Comparison of ENCODE assay signal across 1 cellular context in the genomic region with DNA sequence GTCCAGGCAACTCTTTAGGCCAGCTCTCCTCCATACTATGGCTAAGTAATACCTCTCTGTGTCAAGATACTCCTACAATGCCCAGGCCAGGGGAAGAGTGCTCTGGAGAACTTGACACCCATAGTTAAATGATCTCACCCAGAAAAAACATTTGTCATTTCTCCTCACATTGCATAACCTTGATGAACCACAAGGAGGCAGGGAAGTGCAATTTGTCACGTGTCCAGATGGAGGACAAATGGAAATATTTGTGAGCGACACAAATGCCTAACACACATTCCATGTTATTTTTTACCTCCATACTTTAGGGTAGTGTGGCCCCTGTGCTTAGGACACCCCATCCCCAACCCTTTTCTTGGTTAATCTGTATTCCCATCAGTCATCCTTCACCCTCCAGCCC.
TF ChIP-seq lines count a peak whose summit lies in the region.

No MANE protein-coding gene starts in this region.

TF ChIP-seq in GM23338, 12 proteins besides CTCF, POLR2A, EP300 and RAD21 (continued from another document):
- TF ChIP-seq, protein P1, sequence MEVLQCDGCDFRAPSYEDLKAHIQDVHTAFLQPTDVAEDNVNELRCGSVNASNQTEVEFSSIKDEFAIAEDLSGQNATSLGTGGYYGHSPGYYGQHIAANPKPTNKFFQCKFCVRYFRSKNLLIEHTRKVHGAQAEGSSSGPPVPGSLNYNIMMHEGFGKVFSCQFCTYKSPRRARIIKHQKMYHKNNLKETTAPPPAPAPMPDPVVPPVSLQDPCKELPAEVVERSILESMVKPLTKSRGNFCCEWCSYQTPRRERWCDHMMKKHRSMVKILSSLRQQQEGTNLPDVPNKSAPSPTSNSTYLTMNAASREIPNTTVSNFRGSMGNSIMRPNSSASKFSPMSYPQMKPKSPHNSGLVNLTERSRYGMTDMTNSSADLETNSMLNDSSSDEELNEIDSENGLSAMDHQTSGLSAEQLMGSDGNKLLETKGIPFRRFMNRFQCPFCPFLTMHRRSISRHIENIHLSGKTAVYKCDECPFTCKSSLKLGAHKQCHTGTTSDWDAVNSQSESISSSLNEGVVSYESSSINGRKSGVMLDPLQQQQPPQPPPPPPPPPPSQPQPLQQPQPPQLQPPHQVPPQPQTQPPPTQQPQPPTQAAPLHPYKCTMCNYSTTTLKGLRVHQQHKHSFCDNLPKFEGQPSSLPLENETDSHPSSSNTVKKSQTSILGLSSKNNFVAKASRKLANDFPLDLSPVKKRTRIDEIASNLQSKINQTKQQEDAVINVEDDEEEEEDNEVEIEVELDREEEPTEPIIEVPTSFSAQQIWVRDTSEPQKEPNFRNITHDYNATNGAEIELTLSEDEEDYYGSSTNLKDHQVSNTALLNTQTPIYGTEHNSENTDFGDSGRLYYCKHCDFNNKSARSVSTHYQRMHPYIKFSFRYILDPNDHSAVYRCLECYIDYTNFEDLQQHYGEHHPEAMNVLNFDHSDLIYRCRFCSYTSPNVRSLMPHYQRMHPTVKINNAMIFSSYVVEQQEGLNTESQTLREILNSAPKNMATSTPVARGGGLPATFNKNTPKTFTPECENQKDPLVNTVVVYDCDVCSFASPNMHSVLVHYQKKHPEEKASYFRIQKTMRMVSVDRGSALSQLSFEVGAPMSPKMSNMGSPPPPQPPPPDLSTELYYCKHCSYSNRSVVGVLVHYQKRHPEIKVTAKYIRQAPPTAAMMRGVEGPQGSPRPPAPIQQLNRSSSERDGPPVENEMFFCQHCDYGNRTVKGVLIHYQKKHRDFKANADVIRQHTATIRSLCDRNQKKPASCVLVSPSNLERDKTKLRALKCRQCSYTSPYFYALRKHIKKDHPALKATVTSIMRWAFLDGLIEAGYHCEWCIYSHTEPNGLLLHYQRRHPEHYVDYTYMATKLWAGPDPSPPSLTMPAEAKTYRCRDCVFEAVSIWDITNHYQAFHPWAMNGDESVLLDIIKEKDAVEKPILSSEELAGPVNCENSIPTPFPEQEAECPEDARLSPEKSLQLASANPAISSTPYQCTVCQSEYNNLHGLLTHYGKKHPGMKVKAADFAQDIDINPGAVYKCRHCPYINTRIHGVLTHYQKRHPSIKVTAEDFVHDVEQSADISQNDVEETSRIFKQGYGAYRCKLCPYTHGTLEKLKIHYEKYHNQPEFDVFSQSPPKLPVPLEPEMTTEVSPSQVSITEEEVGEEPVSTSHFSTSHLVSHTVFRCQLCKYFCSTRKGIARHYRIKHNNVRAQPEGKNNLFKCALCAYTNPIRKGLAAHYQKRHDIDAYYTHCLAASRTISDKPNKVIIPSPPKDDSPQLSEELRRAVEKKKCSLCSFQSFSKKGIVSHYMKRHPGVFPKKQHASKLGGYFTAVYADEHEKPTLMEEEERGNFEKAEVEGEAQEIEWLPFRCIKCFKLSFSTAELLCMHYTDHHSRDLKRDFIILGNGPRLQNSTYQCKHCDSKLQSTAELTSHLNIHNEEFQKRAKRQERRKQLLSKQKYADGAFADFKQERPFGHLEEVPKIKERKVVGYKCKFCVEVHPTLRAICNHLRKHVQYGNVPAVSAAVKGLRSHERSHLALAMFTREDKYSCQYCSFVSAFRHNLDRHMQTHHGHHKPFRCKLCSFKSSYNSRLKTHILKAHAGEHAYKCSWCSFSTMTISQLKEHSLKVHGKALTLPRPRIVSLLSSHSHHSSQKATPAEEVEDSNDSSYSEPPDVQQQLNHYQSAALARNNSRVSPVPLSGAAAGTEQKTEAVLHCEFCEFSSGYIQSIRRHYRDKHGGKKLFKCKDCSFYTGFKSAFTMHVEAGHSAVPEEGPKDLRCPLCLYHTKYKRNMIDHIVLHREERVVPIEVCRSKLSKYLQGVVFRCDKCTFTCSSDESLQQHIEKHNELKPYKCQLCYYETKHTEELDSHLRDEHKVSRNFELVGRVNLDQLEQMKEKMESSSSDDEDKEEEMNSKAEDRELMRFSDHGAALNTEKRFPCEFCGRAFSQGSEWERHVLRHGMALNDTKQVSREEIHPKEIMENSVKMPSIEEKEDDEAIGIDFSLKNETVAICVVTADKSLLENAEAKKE (CRISPR knock-in tag; IDR thresholded peaks at IDR 0.05), result no peak
- no peak for TF ChIP-seq REST (IDR thresholded peaks at IDR 0.05; ENCODE audit: unreplicated experiment)
TF ChIP-seq in GM23338: peak in this region for 0.
